25 cellular contexts compared by ENCODE assay signal in the genomic region with DNA sequence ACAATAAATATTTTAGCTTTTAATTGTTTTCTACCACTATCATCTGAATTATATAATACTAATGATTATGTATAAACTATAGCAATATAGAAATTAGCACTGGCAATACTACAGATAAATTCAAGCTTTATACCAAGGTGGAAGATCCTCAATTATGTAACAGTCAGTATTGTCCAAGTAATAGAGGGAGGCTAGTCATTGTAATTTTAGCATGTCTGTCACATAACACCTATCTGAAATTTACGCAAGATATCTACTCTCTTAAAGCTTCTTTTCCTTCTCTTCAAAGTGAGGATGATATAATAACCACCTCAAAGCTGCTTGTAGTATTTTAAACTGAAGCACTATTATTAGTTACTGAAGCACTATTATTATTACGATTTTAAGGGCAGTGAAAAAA. TPM values are rescaled to one million over a fixed set of nuclear protein-coding genes. Genes with fewer than 3 reads are reported as not detected.
"Had no signal": no experiment of that assay in that cellular context is flagged by ENCODE, and none has a peak within 500 bp of the region (broad histone marks: within the 10 kb centered on the region; RNA-seq: fewer than 3 reads in every experiment).

No MANE protein-coding gene starts in this region.

- H3K27me3 Mint-ChIP-seq: T-cell, T-helper 17 cell had no signal

- H3K4me3 Mint-ChIP-seq: T-cell, T-helper 17 cell had no signal

- H3K27ac Mint-ChIP-seq: T-cell, T-helper 17 cell had no signal

- H3K27ac ChIP-seq: RWPE1 had no signal

- ATAC-seq: Panc1, PC-3, T-cell, T-helper 17 cell had no signal

- H3K36me3 Mint-ChIP-seq: T-cell had no signal

- DNase-seq: KBM-7, MV-4-11, NCI-H1048, NCI-H1105, NCI-H1417, NCI-H1436 treated with DMSO at 0.1 percent for 48 hours, NCI-H187, NCI-H2029, NCI-H2081 treated with DMSO at 0.1 percent for 48 hours, NCI-H345, NCI-H446 treated with DMSO at 0.1 percent for 48 hours, NCI-H510A treated with DMSO at 0.1 percent for 48 hours, NCI-H526 treated with DMSO at 0.1 percent for 48 hours, NCI-H774, PC-3, SHP77, SK-N-SH, SW 1271, T-cell, T-helper 17 cell had no signal

- H3K9me3 Mint-ChIP-seq: T-cell had no signal

- H3K4me1 Mint-ChIP-seq: T-cell, T-helper 17 cell had no signal

- H3K9me3 ChIP-seq: SK-N-SH had no signal

RNA-seq across cellular contexts. Expression of a gene that starts 12.2 kb away (rescaled TPM):
- total RNA-seq: MCF 10A, OCI-LY7, PC-3, SK-MEL-5, T-cell, T-helper 17 cell had no signal
